ENCODE assay signal across 7 cellular contexts in the genomic region with DNA sequence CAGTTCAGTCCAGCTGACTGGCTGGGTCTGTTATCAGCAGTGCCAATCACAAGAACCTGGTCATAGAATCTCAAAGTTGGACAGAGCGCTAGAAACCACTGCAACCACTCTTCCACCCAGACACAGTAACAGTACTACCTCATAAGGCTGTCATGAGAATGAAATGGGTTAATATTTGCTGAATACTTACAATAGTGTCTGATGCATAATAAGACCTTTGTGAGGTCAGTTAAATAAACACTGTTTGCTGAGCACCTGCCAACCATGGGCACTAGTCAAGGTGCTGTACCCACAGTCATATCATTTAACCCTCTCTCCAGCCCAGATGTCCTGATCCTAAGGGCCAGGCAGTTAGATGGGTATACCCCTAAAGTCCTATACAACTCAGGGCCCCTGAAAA. TPM values are rescaled to one million over a fixed set of nuclear protein-coding genes. Genes with fewer than 3 reads are reported as not detected.
DNase-seq lines count a peak whose midpoint lies in the region; ATAC-seq, FAIRE-seq and TF ChIP-seq lines count a peak whose summit lies in the region.
"Not testable (repeated sequence)": the region's sequence is repeated elsewhere in the genome, so short reads cannot be mapped to it uniquely, and the experiment has no call there.

No MANE protein-coding gene starts in this region.

- intact Hi-C loops in body of pancreas (cut with DNase I); stomach (cut with DNase I; ENCODE audit: low total_unique reads): not testable (repeated sequence)

- not testable (repeated sequence) for TF ChIP-seq POLR2A in GM12891 (IDR thresholded peaks at IDR 0.05; ENCODE audit: low read depth, low read length); body of pancreas (IDR thresholded peaks at IDR 0.05); stomach (IDR thresholded peaks at IDR 0.05)

- H3K9ac ChIP-seq in liver (ENCODE audit: low read depth in 1 of 2, low read length in 2 of 2), result not testable (repeated sequence)

- not testable (repeated sequence) for DNase-seq in GM12891 (ENCODE audit: insufficient read length, low spot score)
- peak; percentile 75 for DNase-seq in NCI-H2029 treated with DMSO at 0.1 percent for 48 hours (lab: John Stamatoyannopoulos, UW)
- DNase-seq in NCI-H748 (lab: John Stamatoyannopoulos, UW; ENCODE audit: unreplicated experiment), result peak; percentile 44
- DNase-seq in SHP77 treated with DMSO at 0.1 percent for 48 hours (lab: John Stamatoyannopoulos, UW), result peak; percentile 87
- peak in 1 of 4 donors; percentile 24 for DNase-seq in body of pancreas
- peak; percentile 30 for DNase-seq in stomach

- H3K4me3 ChIP-seq in body of pancreas; liver (ENCODE audit: low read depth in 1 of 3, low read length in 3 of 3); stomach: not testable (repeated sequence)

- not testable (repeated sequence) for H3K27me3 ChIP-seq in body of pancreas; liver (ENCODE audit: control insufficient read depth in 4 of 4, insufficient read depth in 4 of 4, low read length in 3 of 4); stomach

- peaks cover 13% of the 10 kb centered on the region for H3K4me1 ChIP-seq in body of pancreas
- H3K4me1 ChIP-seq in liver (ENCODE audit: control insufficient read depth in 4 of 4, insufficient read depth in 4 of 4, low read length in 3 of 4), result not testable (repeated sequence)
- peaks cover 11 to 31% (median 16%) of the 10 kb centered on the region in 4 donors for H3K4me1 ChIP-seq in stomach

- not testable (repeated sequence) for H3K27ac ChIP-seq in body of pancreas; liver (ENCODE audit: low read depth in 1 of 2, low read length in 2 of 2)
- peak overlapping the region in 3 of 5 donors; percentile 62 to 68 (median 63) for H3K27ac ChIP-seq in stomach

- FAIRE-seq in GM12891 (lab: Jason Lieb, UNC), result peak; percentile 16

- H3K36me3 ChIP-seq in body of pancreas (replicated peaks in 1 of 2; ENCODE audit: insufficient read depth in 1 of 2, low read depth in 2 of 2); liver (ENCODE audit: control insufficient read depth in 4 of 4, insufficient read depth in 3 of 4, low read depth in 1 of 4, low read length in 3 of 4); stomach: not testable (repeated sequence)

- not testable (repeated sequence) for TF ChIP-seq CTCF in body of pancreas (IDR thresholded peaks at IDR 0.05); liver (IDR thresholded peaks at IDR 0.05; ENCODE audit: low read depth, low read length, missing input control); stomach (IDR thresholded peaks at IDR 0.05)

- H3K9me3 ChIP-seq in body of pancreas; liver (ENCODE audit: control insufficient read depth in 4 of 4, low read length in 3 of 4); stomach: not testable (repeated sequence)

- not testable (repeated sequence) for TF ChIP-seq EP300 in stomach (IDR thresholded peaks at IDR 0.05)

- peak; percentile 64 for ATAC-seq in body of pancreas

- WGBS in body of pancreas, 2 donors, result 79 to 89% methylated on average over 1 of the region's 1 CpG
- WGBS in liver, result 94% methylated on average over 1 of the region's 1 CpG
- 25 to 69% (median 64%) methylated on average over 1 of the region's 1 CpG for WGBS in stomach, 5 donors

- TF ChIP-seq RAD21 in liver (IDR thresholded peaks at IDR 0.05), result not testable (repeated sequence)

TF ChIP-seq in liver, 16 proteins besides CTCF, POLR2A, EP300 and RAD21:
- TF ChIP-seq FOXA2 (IDR thresholded peaks at IDR 0.05), result peak; percentile 33

RNA-seq across cellular contexts. Expression of gene SMCO4, which starts 44.2 kb away (rescaled TPM):
- 38.2 TPM for polyA plus RNA-seq in GM12891 (2012; ENCODE audit: low read depth, missing spikeins)
- total RNA-seq in body of pancreas (10 to 100 TPM in 1 of 2 donors, 1 to 10 TPM in 1; 4.6 to 27.5 TPM), liver (10 to 100 TPM; 21.2 to 36.4 TPM), stomach (100 to 1,000 TPM in 1 of 5 donors, 10 to 100 TPM in 1, 1 to 10 TPM in 2, not detected in 1; 2.9 to 306 (median 13.3) TPM)
- polyA plus RNA-seq in liver (10 to 100 TPM; 59.4 to 98.8 TPM), stomach (10 to 100 TPM; 25.1 to 89.1 (median 61.9) TPM)
